Comparison of ENCODE assay signal across 26 cellular contexts in the genomic region with DNA sequence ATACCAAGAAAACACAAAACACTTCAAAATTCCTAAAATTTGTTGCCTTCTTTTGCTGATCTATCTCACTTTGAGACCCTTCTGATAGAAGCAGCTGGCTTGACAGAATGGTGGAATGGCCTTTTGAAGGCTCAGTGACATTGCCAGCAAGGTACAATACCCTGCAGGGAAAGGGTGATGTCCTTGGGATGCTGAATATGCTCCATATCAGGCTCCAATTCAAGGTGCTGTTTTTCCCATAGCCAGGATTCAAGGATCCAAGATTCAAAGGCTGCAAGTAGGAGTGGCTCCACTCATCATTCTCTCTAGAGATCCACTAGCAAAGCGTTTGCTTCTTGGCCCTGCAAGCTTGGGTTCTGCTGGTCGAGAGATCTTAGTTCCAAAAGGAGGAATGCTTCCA.
DNase-seq lines count a peak whose midpoint lies in the region; ATAC-seq, FAIRE-seq and TF ChIP-seq lines count a peak whose summit lies in the region.
"Had no signal": no experiment of that assay in that cellular context is flagged by ENCODE, and none has a peak within 500 bp of the region (broad histone marks: within the 10 kb centered on the region; RNA-seq: fewer than 3 reads in every experiment).

No MANE protein-coding gene starts in this region.

- intact Hi-C loops in pancreas (cut with DNase I): no loop called here
- intact Hi-C loops in CD4-positive, alpha-beta memory T cell (cut with micrococcal nuclease): no loop called here

- no peak overlapping the region for H2BK15ac ChIP-seq in neuronal stem cell (ENCODE audit: low read length)

- H3K4me3 ChIP-seq in Karpas-422 (ENCODE audit: low read length): no peak overlapping the region
- H3K4me3 ChIP-seq in pancreas: no peak overlapping the region
- no peak overlapping the region for H3K4me3 ChIP-seq in CD4-positive, alpha-beta memory T cell (ENCODE audit: low read length in 2 of 2)
- H3K4me3 ChIP-seq in neuronal stem cell (ENCODE audit: low read length in 2 of 2): no peak overlapping the region
- H3K4me3 ChIP-seq: BLaER1 treated with 17β-estradiol and CSF1 and Interleukin-3, amounts not matched to agents 10 nM and 100 nM; GM12878 had no signal

- H3K36me3 Mint-ChIP-seq in stimulated activated memory B cell treated with anti-CD40 and anti-IgM and Interleukin-4, amounts not matched to agents 10 μg/mL and 1 μg/mL and 100 μg/mL, for 72 hours: peaks cover 57% of the 10 kb centered on the region
- H3K36me3 Mint-ChIP-seq in CD4-positive, alpha-beta memory T cell: peaks cover 2 to 13% of the 10 kb centered on the region in 2 donors

- no peak overlapping the region for H3K4ac ChIP-seq in neuronal stem cell (ENCODE audit: low read length)

- H3K27me3 ChIP-seq in Karpas-422 (ENCODE audit: low read length) (no peaks in the 10 kb centered on the region), pancreas (no peaks in the 10 kb centered on the region), neuronal stem cell (ENCODE audit: control insufficient read depth in 3 of 3, insufficient read depth in 3 of 3, low read depth in 1 of 3, low read length in 3 of 3) (no peaks in the 10 kb centered on the region)
- H3K27me3 ChIP-seq in CD4-positive, alpha-beta memory T cell (ENCODE audit: insufficient read depth, low read length): no peaks in the 10 kb centered on the region
- H3K27me3 ChIP-seq: BLaER1 treated with 17β-estradiol and CSF1 and Interleukin-3, amounts not matched to agents 10 nM and 100 nM had no signal

- no peak for DNase-seq in GM18507 (ENCODE audit: extremely low spot score, insufficient read length, low read depth)
- DNase-seq in Karpas-422: no peak
- DNase-seq in pancreas: no peak
- DNase-seq in CD4-positive, alpha-beta memory T cell: no peak
- DNase-seq in NCI-H2081 (lab: John Stamatoyannopoulos, UW): no peak
- DNase-seq in neuronal stem cell (ENCODE audit: low spot score): no peak
- DNase-seq: 8988T; ACHN; CD4-positive, alpha-beta T cell; CD8-positive, alpha-beta memory T cell; COR-L47; DMS 273 treated with DMSO at 0.1 percent for 48 hours; DMS153; DMS53; DMS79; DND-41; EL; GDM1 had no signal

- H3K27ac Mint-ChIP-seq in stimulated activated memory B cell treated with anti-CD40 and anti-IgM and Interleukin-4, amounts not matched to agents 10 μg/mL and 1 μg/mL and 100 μg/mL, for 72 hours: peak overlapping the region; percentile 3
- H3K27ac Mint-ChIP-seq in CD4-positive, alpha-beta memory T cell: peak overlapping the region in 1 of 7 donors; percentile 56
- H3K27ac Mint-ChIP-seq: CD4-positive, alpha-beta T cell; CD8-positive, alpha-beta memory T cell had no signal

- H3K27ac ChIP-seq in Karpas-422 (ENCODE audit: low read length) (0 out of 2 replicates have a peak overlapping the region, but pooled peaks have one; percentile 40), pancreas (no peak overlapping the region), neuronal stem cell (replicated peaks; ENCODE audit: low read length) (no peak overlapping the region)
- H3K27ac ChIP-seq in CD4-positive, alpha-beta memory T cell (ENCODE audit: low read depth, low read length): no peak overlapping the region
- H3K27ac ChIP-seq: BLaER1 treated with 17β-estradiol and CSF1 and Interleukin-3, amounts not matched to agents 10 nM and 100 nM; C4-2B had no signal

- TF ChIP-seq CTCF in pancreas (IDR thresholded peaks at IDR 0.05): no peak

- no peak overlapping the region for H2AFZ ChIP-seq in Karpas-422 (ENCODE audit: low read length)
- H2AFZ ChIP-seq in neuronal stem cell (ENCODE audit: low read length): no peak overlapping the region

- no peak overlapping the region for H3K23ac ChIP-seq in neuronal stem cell (ENCODE audit: low read depth, low read length, poor library complexity)

- POLR2A ChIA-PET in CD4-positive, alpha-beta memory T cell (lab: Charles Lee; ENCODE audit: partially characterized antibody): no interaction called here

- no peak overlapping the region for H3K4me3 Mint-ChIP-seq in stimulated activated memory B cell treated with anti-CD40 and anti-IgM and Interleukin-4, amounts not matched to agents 10 μg/mL and 1 μg/mL and 100 μg/mL, for 72 hours
- H3K4me3 Mint-ChIP-seq in CD4-positive, alpha-beta memory T cell: no peak overlapping the region
- H3K4me3 Mint-ChIP-seq: CD4-positive, alpha-beta T cell; CD8-positive, alpha-beta memory T cell had no signal

- no peaks in the 10 kb centered on the region for H3K27me3 Mint-ChIP-seq in stimulated activated memory B cell treated with anti-CD40 and anti-IgM and Interleukin-4, amounts not matched to agents 10 μg/mL and 1 μg/mL and 100 μg/mL, for 72 hours
- no peaks in the 10 kb centered on the region for H3K27me3 Mint-ChIP-seq in CD4-positive, alpha-beta memory T cell
- H3K27me3 Mint-ChIP-seq: CD4-positive, alpha-beta T cell had no signal

- H3K9me2 ChIP-seq in Karpas-422 (replicated peaks; ENCODE audit: insufficient read depth, low read length): no peaks in the 10 kb centered on the region

- CTCF ChIA-PET in CD4-positive, alpha-beta memory T cell (lab: Charles Lee; ENCODE audit: partially characterized antibody): no interaction called here

- no peak overlapping the region for H3K18ac ChIP-seq in neuronal stem cell (ENCODE audit: low read length)

- no peaks in the 10 kb centered on the region for H4K20me1 ChIP-seq in Karpas-422 (ENCODE audit: insufficient read depth, low read depth, low read length)
- H4K20me1 ChIP-seq: BLaER1 treated with 17β-estradiol and CSF1 and Interleukin-3, amounts not matched to agents 10 nM and 100 nM had no signal

- 49 to 51% methylated on average over 2 of the region's 2 CpGs for WGBS in pancreas, 2 donors
- no CpG with 5 or more reads among the region's 2 CpGs for WGBS in neuronal stem cell (ENCODE audit: extremely low coverage in 2 of 2, insufficient read length in 2 of 2, insufficient replicate concordance in 1 of 2), 2 donors

- peak in 3 of 4 donors; percentile 68 to 83 (median 69) for ATAC-seq in pancreas
- ATAC-seq in stimulated activated memory B cell treated with anti-CD40 and anti-IgM and Interleukin-4, amounts not matched to agents 10 μg/mL and 1 μg/mL and 100 μg/mL, for 72 hours: no peak
- ATAC-seq in GM21381 (IDR thresholded peaks at IDR 0.05; ENCODE audit: unreplicated experiment): no peak
- ATAC-seq: GM12878 had no signal

- H2BK120ac ChIP-seq in neuronal stem cell (ENCODE audit: low read depth, low read length): no peak overlapping the region

- no peak overlapping the region for H2BK5ac ChIP-seq in neuronal stem cell (ENCODE audit: low read length)

- no peak overlapping the region for H2BK12ac ChIP-seq in neuronal stem cell (ENCODE audit: low read length)

- no peak overlapping the region for H3K14ac ChIP-seq in neuronal stem cell (ENCODE audit: low read length)

- no peak overlapping the region for H2AK5ac ChIP-seq in neuronal stem cell (ENCODE audit: low read depth, low read length)

- H3K9me3 Mint-ChIP-seq in stimulated activated memory B cell treated with anti-CD40 and anti-IgM and Interleukin-4, amounts not matched to agents 10 μg/mL and 1 μg/mL and 100 μg/mL, for 72 hours: no peaks in the 10 kb centered on the region
- no peaks in the 10 kb centered on the region for H3K9me3 Mint-ChIP-seq in CD4-positive, alpha-beta memory T cell
- H3K9me3 Mint-ChIP-seq: CD4-positive, alpha-beta T cell; CD8-positive, alpha-beta memory T cell had no signal

- H3K4me1 ChIP-seq in Karpas-422 (ENCODE audit: low read length) (peaks cover 49% of the 10 kb centered on the region), pancreas (no peaks in the 10 kb centered on the region), neuronal stem cell (ENCODE audit: control insufficient read depth in 2 of 2, insufficient read depth in 1 of 2, low read depth in 1 of 2, low read length in 2 of 2) (peaks cover 0 to 1% of the 10 kb centered on the region in 2 donors)
- no peaks in the 10 kb centered on the region for H3K4me1 ChIP-seq in CD4-positive, alpha-beta memory T cell (ENCODE audit: insufficient read depth, low read length)

- H3K9me3 ChIP-seq in Karpas-422 (ENCODE audit: low read length): no peaks in the 10 kb centered on the region
- no peaks in the 10 kb centered on the region for H3K9me3 ChIP-seq in pancreas
- H3K9me3 ChIP-seq in CD4-positive, alpha-beta memory T cell (ENCODE audit: control insufficient read depth in 1 of 2, low read length in 2 of 2): no peaks in the 10 kb centered on the region
- H3K9me3 ChIP-seq in neuronal stem cell (replicated peaks in 1 of 2; ENCODE audit: control insufficient read depth in 2 of 2, insufficient read depth in 1 of 2, low read depth in 1 of 2, low read length in 2 of 2): peaks cover 0 to 12% of the 10 kb centered on the region in 2 donors
- H3K9me3 ChIP-seq: BLaER1 treated with 17β-estradiol and CSF1 and Interleukin-3, amounts not matched to agents 10 nM and 100 nM had no signal

- no peaks in the 10 kb centered on the region for H3K79me1 ChIP-seq in neuronal stem cell (ENCODE audit: low read depth, low read length)

- H4K8ac ChIP-seq in neuronal stem cell (ENCODE audit: low read depth, low read length): no peak overlapping the region

- H3K36me3 ChIP-seq in Karpas-422 (ENCODE audit: insufficient read depth, low read length): peaks cover 52% of the 10 kb centered on the region
- H3K36me3 ChIP-seq in pancreas: no peaks in the 10 kb centered on the region
- H3K36me3 ChIP-seq in CD4-positive, alpha-beta memory T cell (ENCODE audit: insufficient read depth, low read length): no peaks in the 10 kb centered on the region
- H3K36me3 ChIP-seq in neuronal stem cell (replicated peaks in 1 of 2; ENCODE audit: control insufficient read depth in 2 of 2, insufficient read depth in 2 of 2, low read length in 2 of 2): peaks cover 20 to 89% of the 10 kb centered on the region in 2 donors

- H3K4me1 Mint-ChIP-seq in stimulated activated memory B cell treated with anti-CD40 and anti-IgM and Interleukin-4, amounts not matched to agents 10 μg/mL and 1 μg/mL and 100 μg/mL, for 72 hours: peaks cover 11% of the 10 kb centered on the region
- H3K4me1 Mint-ChIP-seq in CD4-positive, alpha-beta memory T cell: no peaks in the 10 kb centered on the region
- H3K4me1 Mint-ChIP-seq: CD8-positive, alpha-beta memory T cell had no signal

- no peak overlapping the region for H3K9ac ChIP-seq in Karpas-422 (ENCODE audit: low read length)
- no peak overlapping the region for H3K9ac ChIP-seq in neuronal stem cell (ENCODE audit: low read depth, low read length, poor library complexity)
- H3K9ac ChIP-seq: BLaER1 treated with 17β-estradiol and CSF1 and Interleukin-3, amounts not matched to agents 10 nM and 100 nM had no signal

- peaks cover 25% of the 10 kb centered on the region for H3K79me2 ChIP-seq in Karpas-422 (ENCODE audit: low read length)

- no peak overlapping the region for H4K91ac ChIP-seq in neuronal stem cell (ENCODE audit: low read depth, low read length, poor library complexity)

- FAIRE-seq in GM18507 (lab: Jason Lieb, UNC) (peak; percentile 5), pancreas (lab: Jason Lieb, UNC) (no peak)
- FAIRE-seq: A204.1, GM12878, GM12892, GM19239 had no signal

- no peak overlapping the region for H3K4me2 ChIP-seq in Karpas-422 (ENCODE audit: low read depth, low read length, poor library complexity, severe bottlenecking)
- H3K4me2 ChIP-seq in neuronal stem cell (ENCODE audit: insufficient read depth, low read length, poor library complexity, severe bottlenecking): no peak overlapping the region

Comparison
In these comparisons a context has a peak if more than half of its experiments do, and no peak if none do; other contexts are left out.
1. ATAC-seq: peak in pancreas (3 of 4); none in stimulated activated memory B cell treated with anti-CD40 and anti-IgM and Interleukin-4, amounts not matched to agents 10 μg/mL and 1 μg/mL and 100 μg/mL, for 72 hours (single experiment) and GM21381 (single experiment).